Comparison of ENCODE assay signal across 18 cellular contexts in the genomic region with DNA sequence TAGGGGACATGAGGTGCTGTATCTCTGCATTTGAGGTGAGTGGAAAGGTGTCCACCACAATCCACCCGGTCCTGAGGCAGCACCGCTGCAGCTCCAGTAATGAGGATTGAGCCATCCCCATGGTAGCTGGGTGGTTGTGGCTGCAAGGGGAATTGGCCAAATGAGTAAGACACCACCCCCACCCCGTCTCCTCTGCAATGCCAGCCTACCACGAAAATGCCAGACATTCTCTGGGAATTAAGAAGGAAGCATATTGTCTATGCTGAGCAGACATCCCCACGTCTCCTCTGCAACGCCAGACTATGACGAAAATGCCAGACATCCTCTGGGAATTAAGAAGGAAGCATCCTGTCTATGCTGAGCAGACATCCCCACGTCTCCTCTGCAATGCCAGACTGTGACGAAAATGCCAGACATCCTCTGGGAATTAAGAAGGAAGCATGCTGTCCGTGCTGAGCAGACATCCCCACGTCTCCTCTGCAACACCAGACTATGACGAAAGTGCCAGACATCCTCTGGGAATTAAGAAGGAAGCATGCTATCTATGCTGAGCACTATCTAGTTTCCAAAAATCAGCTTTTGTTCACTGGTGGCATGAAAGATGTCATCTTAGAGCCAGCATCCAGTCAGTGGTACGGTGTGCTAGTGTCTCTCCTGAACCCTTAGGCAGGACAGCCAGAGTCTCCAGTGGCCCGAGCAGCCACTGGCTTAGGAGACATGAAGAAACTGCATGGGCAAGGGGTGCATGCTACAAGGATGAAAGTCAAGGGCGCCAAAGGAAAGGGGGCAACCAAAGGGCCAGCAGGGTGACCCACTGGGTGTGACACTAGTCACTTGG.
A peak's percentile ranks its signal among the peaks of the same experiment; 100 is the strongest.
DNase-seq lines count a peak whose midpoint lies in the region; ATAC-seq, FAIRE-seq and TF ChIP-seq lines count a peak whose summit lies in the region.
"Had no signal": no experiment of that assay in that cellular context is flagged by ENCODE, and none has a peak within 500 bp of the region (broad histone marks: within the 10 kb centered on the region; RNA-seq: fewer than 3 reads in every experiment).

No MANE protein-coding gene starts in this region.

- H3F3A ChIP-seq in SK-N-SH (replicated peaks; ENCODE audit: insufficient read depth), result no peaks in the 10 kb centered on the region

- TF ChIP-seq EP300 in SK-N-SH (IDR thresholded peaks at IDR 0.05; ENCODE audit: borderline replicate concordance in 1 of 2, low read depth in 1 of 2, low read length in 1 of 2), result peak in 1 of 2 experiments; percentile 42; a peak in 1 of 4 replicates

- DNase-seq in stimulated activated naive CD8-positive, alpha-beta T cell treated with anti-CD3 and anti-CD28 coated beads, Interleukin-15, amount 100 ng/mL, for 72 hours, result no peak
- DNase-seq in stimulated activated naive CD8-positive, alpha-beta T cell treated with anti-CD3 and anti-CD28 coated beads, Interleukin-15, Interleukin-2, amounts not matched to agents 100 U/mL and 50 U/mL, for 24 hours, result no peak
- DNase-seq in SK-N-SH, result peak; percentile 41
- DNase-seq in islet precursor cell, result peak; percentile 82
- peak; percentile 6 for DNase-seq in urothelium cell line (ENCODE audit: low spot score)
- no peak for DNase-seq in AG08395 (ENCODE audit: low spot score)
- DNase-seq in ureter (ENCODE audit: low spot score), result no peak
- DNase-seq in EL, result no peak
- DNase-seq: Calu3; CD4-positive, alpha-beta memory T cell; DMS53; H9; Karpas-422; MG63; NCI-H1092 treated with DMSO at 0.1 percent for 48 hours; NCI-H2081 treated with DMSO at 0.1 percent for 48 hours; NCI-H510A treated with DMSO at 0.1 percent for 48 hours had no signal

- H3K9ac ChIP-seq in SK-N-SH, result no peak overlapping the region

- H3K27me3 ChIP-seq in SK-N-SH (ENCODE audit: insufficient read depth), result no peaks in the 10 kb centered on the region
- H3K27me3 ChIP-seq: MG63 had no signal

- H3K36me3 ChIP-seq in SK-N-SH (replicated peaks in 1 of 2; ENCODE audit: control insufficient read depth in 1 of 2, insufficient read depth in 2 of 2, low read length in 1 of 2), result no peaks in the 10 kb centered on the region
- H3K36me3 ChIP-seq: MG63 had no signal

- peaks cover 7% of the 10 kb centered on the region for H3K27me3 Mint-ChIP-seq in stimulated activated naive CD8-positive, alpha-beta T cell treated with anti-CD3 and anti-CD28 coated beads, Interleukin-15, amount 100 ng/mL, for 72 hours
- H3K27me3 Mint-ChIP-seq: CD4-positive, alpha-beta memory T cell had no signal

- peak; percentile 15 for ATAC-seq in stimulated activated naive CD8-positive, alpha-beta T cell treated with anti-CD3 and anti-CD28 coated beads, Interleukin-15, amount 100 ng/mL, for 72 hours
- ATAC-seq in stimulated activated naive CD8-positive, alpha-beta T cell treated with anti-CD3 and anti-CD28 coated beads, Interleukin-15, Interleukin-2, amounts not matched to agents 100 U/mL and 50 U/mL, for 24 hours, result no peak

- no peaks in the 10 kb centered on the region for H3K4me1 Mint-ChIP-seq in stimulated activated naive CD8-positive, alpha-beta T cell treated with anti-CD3 and anti-CD28 coated beads, Interleukin-15, amount 100 ng/mL, for 72 hours
- H3K4me1 Mint-ChIP-seq: CD4-positive, alpha-beta memory T cell; H9 had no signal

- CTCF ChIA-PET in SK-N-SH (lab: Yijun Ruan, JAX), result interaction anchor here (2.1 kb wide), 1 partner anchor 192 kb away, joined by 6 read pairs; no protein-coding TSS in a partner anchor

- H3K4me1 ChIP-seq in SK-N-SH (ENCODE audit: control insufficient read depth in 1 of 2, insufficient read depth in 2 of 2, low read depth in 1 of 2, low read length in 1 of 2), result peaks cover 0 to 18% of the 10 kb centered on the region in 2 experiments; a peak in 1 of 4 replicates

- H3K79me2 ChIP-seq in SK-N-SH (ENCODE audit: insufficient read depth), result no peaks in the 10 kb centered on the region

- H3K4me2 ChIP-seq in SK-N-SH, result no peak overlapping the region

- no peak overlapping the region for H2AFZ ChIP-seq in SK-N-SH (ENCODE audit: low read depth)

- H3K27ac Mint-ChIP-seq in stimulated activated naive CD8-positive, alpha-beta T cell treated with anti-CD3 and anti-CD28 coated beads, Interleukin-15, amount 100 ng/mL, for 72 hours, result no peak overlapping the region
- H3K27ac Mint-ChIP-seq: CD4-positive, alpha-beta memory T cell; H9 had no signal

- POLR2A ChIA-PET in SK-N-SH (lab: Yijun Ruan, JAX), result no interaction called here

- H3K9me2 ChIP-seq in SK-N-SH, result no peaks in the 10 kb centered on the region

- no peak for TF ChIP-seq RAD21 in SK-N-SH (IDR thresholded peaks at IDR 0.05; ENCODE audit: low read length)

- H3K4me3 Mint-ChIP-seq in stimulated activated naive CD8-positive, alpha-beta T cell treated with anti-CD3 and anti-CD28 coated beads, Interleukin-15, amount 100 ng/mL, for 72 hours, result no peak overlapping the region
- H3K4me3 Mint-ChIP-seq: CD4-positive, alpha-beta memory T cell; H9 had no signal

- peak overlapping the region in 1 of 2 experiments; percentile 88; a peak in 2 of 4 replicates for H3K27ac ChIP-seq in SK-N-SH (ENCODE audit: low read depth in 2 of 2, low read length in 1 of 2)

- WGBS in SK-N-SH (ENCODE audit: low lambda C conversion rate), result 8% methylated on average over 13 of the region's 15 CpGs

- no peak for FAIRE-seq in urothelium cell line (lab: Jason Lieb, UNC)
- FAIRE-seq: A204.1 had no signal

- TF ChIP-seq CTCF in SK-N-SH (IDR thresholded peaks at IDR 0.05), result no peak

- no peaks in the 10 kb centered on the region for H4K20me1 ChIP-seq in SK-N-SH (ENCODE audit: insufficient read depth)

- no peak overlapping the region for H3K4me3 ChIP-seq in SK-N-SH (ENCODE audit: low read depth in 2 of 2, low read length in 1 of 2)
- H3K4me3 ChIP-seq: MG63 had no signal

- H3K9me3 ChIP-seq in SK-N-SH, result no peaks in the 10 kb centered on the region
- H3K9me3 ChIP-seq: MG63 had no signal

- H3K9me3 Mint-ChIP-seq in stimulated activated naive CD8-positive, alpha-beta T cell treated with anti-CD3 and anti-CD28 coated beads, Interleukin-15, amount 100 ng/mL, for 72 hours, result peaks cover 7 to 9% of the 10 kb centered on the region in 2 donors

TF ChIP-seq in SK-N-SH, 30 proteins besides CTCF, POLR2A, EP300 and RAD21 (continues in another document):
- no peak for TF ChIP-seq TCF12 (IDR thresholded peaks at IDR 0.05)
- TF ChIP-seq, protein P1, sequence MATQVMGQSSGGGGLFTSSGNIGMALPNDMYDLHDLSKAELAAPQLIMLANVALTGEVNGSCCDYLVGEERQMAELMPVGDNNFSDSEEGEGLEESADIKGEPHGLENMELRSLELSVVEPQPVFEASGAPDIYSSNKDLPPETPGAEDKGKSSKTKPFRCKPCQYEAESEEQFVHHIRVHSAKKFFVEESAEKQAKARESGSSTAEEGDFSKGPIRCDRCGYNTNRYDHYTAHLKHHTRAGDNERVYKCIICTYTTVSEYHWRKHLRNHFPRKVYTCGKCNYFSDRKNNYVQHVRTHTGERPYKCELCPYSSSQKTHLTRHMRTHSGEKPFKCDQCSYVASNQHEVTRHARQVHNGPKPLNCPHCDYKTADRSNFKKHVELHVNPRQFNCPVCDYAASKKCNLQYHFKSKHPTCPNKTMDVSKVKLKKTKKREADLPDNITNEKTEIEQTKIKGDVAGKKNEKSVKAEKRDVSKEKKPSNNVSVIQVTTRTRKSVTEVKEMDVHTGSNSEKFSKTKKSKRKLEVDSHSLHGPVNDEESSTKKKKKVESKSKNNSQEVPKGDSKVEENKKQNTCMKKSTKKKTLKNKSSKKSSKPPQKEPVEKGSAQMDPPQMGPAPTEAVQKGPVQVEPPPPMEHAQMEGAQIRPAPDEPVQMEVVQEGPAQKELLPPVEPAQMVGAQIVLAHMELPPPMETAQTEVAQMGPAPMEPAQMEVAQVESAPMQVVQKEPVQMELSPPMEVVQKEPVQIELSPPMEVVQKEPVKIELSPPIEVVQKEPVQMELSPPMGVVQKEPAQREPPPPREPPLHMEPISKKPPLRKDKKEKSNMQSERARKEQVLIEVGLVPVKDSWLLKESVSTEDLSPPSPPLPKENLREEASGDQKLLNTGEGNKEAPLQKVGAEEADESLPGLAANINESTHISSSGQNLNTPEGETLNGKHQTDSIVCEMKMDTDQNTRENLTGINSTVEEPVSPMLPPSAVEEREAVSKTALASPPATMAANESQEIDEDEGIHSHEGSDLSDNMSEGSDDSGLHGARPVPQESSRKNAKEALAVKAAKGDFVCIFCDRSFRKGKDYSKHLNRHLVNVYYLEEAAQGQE (IDR thresholded peaks at IDR 0.05; ENCODE audit: low read depth, low read length), result no peak
- no peak for TF ChIP-seq FOXJ3 (CRISPR knock-in tag; IDR thresholded peaks at IDR 0.05)
- TF ChIP-seq, protein P2, sequence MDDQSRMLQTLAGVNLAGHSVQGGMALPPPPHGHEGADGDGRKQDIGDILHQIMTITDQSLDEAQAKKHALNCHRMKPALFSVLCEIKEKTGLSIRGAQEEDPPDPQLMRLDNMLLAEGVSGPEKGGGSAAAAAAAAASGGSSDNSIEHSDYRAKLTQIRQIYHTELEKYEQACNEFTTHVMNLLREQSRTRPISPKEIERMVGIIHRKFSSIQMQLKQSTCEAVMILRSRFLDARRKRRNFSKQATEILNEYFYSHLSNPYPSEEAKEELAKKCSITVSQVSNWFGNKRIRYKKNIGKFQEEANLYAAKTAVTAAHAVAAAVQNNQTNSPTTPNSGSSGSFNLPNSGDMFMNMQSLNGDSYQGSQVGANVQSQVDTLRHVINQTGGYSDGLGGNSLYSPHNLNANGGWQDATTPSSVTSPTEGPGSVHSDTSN (IDR thresholded peaks at IDR 0.05), result no peak
- TF ChIP-seq, protein P3, sequence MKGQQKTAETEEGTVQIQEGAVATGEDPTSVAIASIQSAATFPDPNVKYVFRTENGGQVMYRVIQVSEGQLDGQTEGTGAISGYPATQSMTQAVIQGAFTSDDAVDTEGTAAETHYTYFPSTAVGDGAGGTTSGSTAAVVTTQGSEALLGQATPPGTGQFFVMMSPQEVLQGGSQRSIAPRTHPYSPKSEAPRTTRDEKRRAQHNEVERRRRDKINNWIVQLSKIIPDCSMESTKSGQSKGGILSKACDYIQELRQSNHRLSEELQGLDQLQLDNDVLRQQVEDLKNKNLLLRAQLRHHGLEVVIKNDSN (IDR thresholded peaks at IDR 0.05; ENCODE audit: borderline replicate concordance, low read depth), result no peak
- no peak for TF ChIP-seq NRF1 (IDR thresholded peaks at IDR 0.05; ENCODE audit: low read depth, low read length)
- TF ChIP-seq, protein P4, sequence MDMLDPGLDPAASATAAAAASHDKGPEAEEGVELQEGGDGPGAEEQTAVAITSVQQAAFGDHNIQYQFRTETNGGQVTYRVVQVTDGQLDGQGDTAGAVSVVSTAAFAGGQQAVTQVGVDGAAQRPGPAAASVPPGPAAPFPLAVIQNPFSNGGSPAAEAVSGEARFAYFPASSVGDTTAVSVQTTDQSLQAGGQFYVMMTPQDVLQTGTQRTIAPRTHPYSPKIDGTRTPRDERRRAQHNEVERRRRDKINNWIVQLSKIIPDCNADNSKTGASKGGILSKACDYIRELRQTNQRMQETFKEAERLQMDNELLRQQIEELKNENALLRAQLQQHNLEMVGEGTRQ (IDR thresholded peaks at IDR 0.05; ENCODE audit: borderline replicate concordance, low read depth, low read length), result no peak
- no peak for TF ChIP-seq TEAD4 (IDR thresholded peaks at IDR 0.05; ENCODE audit: borderline replicate concordance, insufficient read depth)
- no peak for TF ChIP-seq SMC3 (IDR thresholded peaks at IDR 0.05; ENCODE audit: low read depth, low read length)

Comparison
In these comparisons a context has a peak if more than half of its experiments do, and no peak if none do; other contexts are left out.
1. DNase-seq: peak in SK-N-SH (single experiment), islet precursor cell (single experiment) and urothelium cell line (single experiment); none in stimulated activated naive CD8-positive, alpha-beta T cell treated with anti-CD3 and anti-CD28 coated beads, Interleukin-15, amount 100 ng/mL, for 72 hours (0 of 2), stimulated activated naive CD8-positive, alpha-beta T cell treated with anti-CD3 and anti-CD28 coated beads, Interleukin-15, Interleukin-2, amounts not matched to agents 100 U/mL and 50 U/mL, for 24 hours (single experiment), AG08395 (single experiment), ureter (single experiment) and EL (single experiment).